ENCODE assay signal across 8 cellular contexts in genomic region chr15:22979069-22979698, GRCh38. TPM values are rescaled to one million over a fixed set of nuclear protein-coding genes. Genes with fewer than 3 reads are reported as not detected.
DNase-seq lines count a peak whose midpoint lies in the region; ATAC-seq and TF ChIP-seq lines count a peak whose summit lies in the region.

No MANE protein-coding gene starts in this region.

- TF ChIP-seq EP300 in sigmoid colon (IDR thresholded peaks at IDR 0.05), result no peak

- peaks cover 0 to 23% (median 12%) of the 10 kb centered on the region in 4 donors for H3K4me1 ChIP-seq in sigmoid colon

- TF ChIP-seq POLR2A in sigmoid colon (IDR thresholded peaks at IDR 0.05), result no peak

- no peaks in the 10 kb centered on the region for H3K36me3 ChIP-seq in sigmoid colon

- WGBS in sigmoid colon, 2 donors, result 0 to 1% methylated on average over 54 of the region's 54 CpGs

- H3K9me3 ChIP-seq in sigmoid colon, result no peaks in the 10 kb centered on the region

- ATAC-seq in GM18870 (IDR thresholded peaks at IDR 0.05; ENCODE audit: unreplicated experiment), result peak; percentile 53
- peak; percentile 45 for ATAC-seq in HG03139 (IDR thresholded peaks at IDR 0.05; ENCODE audit: unreplicated experiment)

- in situ Hi-C loops in astrocyte of the spinal cord (cut with HindIII; ENCODE audit: low sequenced_read_pairs), result no loop called here

- peak overlapping the region; percentile 95 for H3K4me3 ChIP-seq in AG09309 (ENCODE audit: control insufficient read depth, low read depth, low read length)
- peak overlapping the region; percentile 83 for H3K4me3 ChIP-seq in astrocyte of the spinal cord (ENCODE audit: low read depth, low read length)
- peak overlapping the region; percentile 83 for H3K4me3 ChIP-seq in iPS-11a (ENCODE audit: low read depth, low read length)
- peak overlapping the region; percentile 82 to 95 (median 90) for H3K4me3 ChIP-seq in sigmoid colon

- peak overlapping the region; percentile 81 to 87 (median 82) for H3K27ac ChIP-seq in sigmoid colon

- no peak for DNase-seq in AG09309 (ENCODE audit: low read depth)
- DNase-seq in RKO (ENCODE audit: low spot score), result peak; percentile 61
- peak; percentile 48 for DNase-seq in astrocyte of the spinal cord (ENCODE audit: low read depth, low spot score)
- peak; percentile 72 for DNase-seq in sigmoid colon
- DNase-seq in activated gamma-delta T cell treated with Interleukin-2 at 50 U/mL for 16 hours, result no peak

- intact Hi-C loops in sigmoid colon (cut with DNase I), result loop anchor here (5.0 to 10.0 kb wide), 3 partner anchors 37 to 142 kb away; partner anchors contain the start of genes NIPA2 and TUBGCP5

- H3K27me3 ChIP-seq in sigmoid colon, result no peaks in the 10 kb centered on the region

- TF ChIP-seq CTCF in AG09309 (IDR thresholded peaks at IDR 0.05; ENCODE audit: control insufficient read depth, insufficient read depth, low read depth, low read length, missing control alignments) (no peak), astrocyte of the spinal cord (IDR thresholded peaks at IDR 0.05; ENCODE audit: low read depth, low read length) (no peak), sigmoid colon (IDR thresholded peaks at IDR 0.05) (no peak)

RNA-seq across cellular contexts. Expression of gene CYFIP1, which starts 1.0 kb away (rescaled TPM):
- 10 to 100 TPM; 69.8 to 99.6 (median 77.2) TPM for total RNA-seq in sigmoid colon
- polyA plus RNA-seq in sigmoid colon, result 10 to 100 TPM; 45.0 to 66.4 (median 56.6) TPM

Comparison
In these comparisons a context has a peak if more than half of its experiments do, and no peak if none do; other contexts are left out.
1. DNase-seq: peak in RKO (single experiment), astrocyte of the spinal cord (single experiment) and sigmoid colon (single experiment); none in AG09309 (single experiment) and activated gamma-delta T cell treated with Interleukin-2 at 50 U/mL for 16 hours (single experiment).
2. Peak in every context shown above with its lines, with median percentiles within 50 percentile points of each other: H3K4me3 ChIP-seq.